22 cellular contexts compared by ENCODE assay signal in genomic region chrX:112786076-112786475, GRCh38.
"Had no signal": no experiment of that assay in that cellular context is flagged by ENCODE, and none has a peak within 500 bp of the region (broad histone marks: within the 10 kb centered on the region; RNA-seq: fewer than 3 reads in every experiment).

No MANE protein-coding gene starts in this region.

- H3K27ac Mint-ChIP-seq: activated CD4-positive, alpha-beta T cell treated with anti-CD3 and anti-CD28 coated beads, Interleukin-2, amount 10 ng/mL, durations not matched to agents 24 days and 14 days; activated CD8-positive, alpha-beta memory T cell treated with anti-CD3 and anti-CD28 coated beads, Interleukin-2, amount 10 ng/mL, durations not matched to agents 7 days and 5 days; activated CD8-positive, alpha-beta T cell treated with anti-CD3 and anti-CD28 coated beads for 36 hours; activated naive CD4-positive, alpha-beta T cell treated with anti-CD3 and anti-CD28 coated beads, Interleukin-2, amount 50 U/mL, for 24 hours; dendritic cell treated with granulocyte-macrophage colony-stimulating factor and Interleukin-4, amounts not matched to agents 40 ng/mL and 50 ng/mL, for 4 days; stimulated activated naive CD8-positive, alpha-beta T cell treated with anti-CD3 and anti-CD28 coated beads, Interleukin-15, Interleukin-2, amounts not matched to agents 100 ng/mL and 50 ng/mL, for 24 hours; T-helper 2 cell treated with Interferon-gamma antibody and Interleukin-4, amounts not matched to agents 5 μg/mL and 100 μg/mL, for 36 hours had no signal

- H3K4me3 ChIP-seq: body of pancreas, cardiac muscle cell, thyroid gland had no signal

- ATAC-seq: activated CD4-positive, CD25-positive, alpha-beta regulatory T cell treated with anti-CD3 and anti-CD28 coated beads, Interleukin-2, amount 50 U/mL, for 24 hours; activated CD8-positive, alpha-beta memory T cell treated with anti-CD3 and anti-CD28 coated beads, Interleukin-2, amount 10 ng/mL, durations not matched to agents 7 days and 5 days; activated CD8-positive, alpha-beta T cell treated with anti-CD3 and anti-CD28 coated beads for 36 hours; foreskin keratinocyte; right cardiac atrium had no signal

- H3K36me3 ChIP-seq: thyroid gland had no signal

- H3K4me1 Mint-ChIP-seq: activated CD4-positive, alpha-beta T cell treated with anti-CD3 and anti-CD28 coated beads, Interleukin-2, amount 10 ng/mL, durations not matched to agents 24 days and 14 days; activated CD8-positive, alpha-beta memory T cell treated with anti-CD3 and anti-CD28 coated beads, Interleukin-2, amount 10 ng/mL, durations not matched to agents 7 days and 5 days; activated naive CD4-positive, alpha-beta T cell treated with anti-CD3 and anti-CD28 coated beads, Interleukin-2, amount 50 U/mL, for 24 hours had no signal

- DNase-seq: activated CD4-positive, alpha-beta T cell treated with anti-CD3 and anti-CD28 coated beads, Interleukin-2, amount 10 ng/mL, durations not matched to agents 24 days and 14 days; activated CD8-positive, alpha-beta memory T cell treated with anti-CD3 and anti-CD28 coated beads, Interleukin-2, amount 10 ng/mL, durations not matched to agents 7 days and 5 days; activated CD8-positive, alpha-beta T cell treated with anti-CD3 and anti-CD28 coated beads for 36 hours; activated gamma-delta T cell; activated T-cell treated with anti-CD3 and anti-CD28 coated beads for 4 hours; anterior cingulate cortex; body of pancreas; effector CD8-positive, alpha-beta T cell; foreskin keratinocyte; mesenchymal stem cell; right cardiac atrium; stimulated activated CD4-positive, alpha-beta T cell treated with anti-CD3 and anti-CD28 coated beads, Interleukin-4, amount 100 ng/mL, for 24 hours; substantia nigra; thyroid gland had no signal

- H3K36me3 Mint-ChIP-seq: activated CD8-positive, alpha-beta memory T cell treated with anti-CD3 and anti-CD28 coated beads, Interleukin-2, amount 10 ng/mL, durations not matched to agents 7 days and 5 days had no signal

- H3K4me1 ChIP-seq: foreskin keratinocyte, parathyroid adenoma, thyroid gland had no signal

- H3K27ac ChIP-seq: cardiac muscle cell, foreskin keratinocyte, parathyroid adenoma, thyroid gland had no signal

- H3K27me3 Mint-ChIP-seq: activated CD4-positive, alpha-beta T cell treated with anti-CD3 and anti-CD28 coated beads, Interleukin-2, amount 10 ng/mL, durations not matched to agents 24 days and 14 days; activated CD8-positive, alpha-beta memory T cell treated with anti-CD3 and anti-CD28 coated beads, Interleukin-2, amount 10 ng/mL, durations not matched to agents 7 days and 5 days; activated CD8-positive, alpha-beta T cell treated with anti-CD3 and anti-CD28 coated beads for 36 hours; activated naive CD4-positive, alpha-beta T cell treated with anti-CD3 and anti-CD28 coated beads, Interleukin-2, amount 50 U/mL, for 24 hours; dendritic cell treated with granulocyte-macrophage colony-stimulating factor and Interleukin-4, amounts not matched to agents 40 ng/mL and 50 ng/mL, for 4 days; stimulated activated naive CD8-positive, alpha-beta T cell treated with anti-CD3 and anti-CD28 coated beads, Interleukin-15, Interleukin-2, amounts not matched to agents 100 ng/mL and 50 ng/mL, for 24 hours had no signal

- H3K4me3 Mint-ChIP-seq: activated CD4-positive, alpha-beta T cell treated with anti-CD3 and anti-CD28 coated beads, Interleukin-2, amount 10 ng/mL, durations not matched to agents 24 days and 14 days; activated CD8-positive, alpha-beta memory T cell treated with anti-CD3 and anti-CD28 coated beads, Interleukin-2, amount 10 ng/mL, durations not matched to agents 7 days and 5 days; activated CD8-positive, alpha-beta T cell treated with anti-CD3 and anti-CD28 coated beads for 36 hours; activated naive CD4-positive, alpha-beta T cell treated with anti-CD3 and anti-CD28 coated beads, Interleukin-2, amount 50 U/mL, for 24 hours; dendritic cell treated with granulocyte-macrophage colony-stimulating factor and Interleukin-4, amounts not matched to agents 40 ng/mL and 50 ng/mL, for 4 days; nephron; stimulated activated naive CD8-positive, alpha-beta T cell treated with anti-CD3 and anti-CD28 coated beads, Interleukin-15, Interleukin-2, amounts not matched to agents 100 ng/mL and 50 ng/mL, for 24 hours; T-helper 2 cell treated with Interferon-gamma antibody and Interleukin-4, amounts not matched to agents 5 μg/mL and 100 μg/mL, for 36 hours had no signal

- H3K9me3 ChIP-seq: body of pancreas, thyroid gland had no signal

- H3K27me3 ChIP-seq: body of pancreas, cardiac muscle cell, foreskin keratinocyte, thyroid gland had no signal

- H3K9me3 Mint-ChIP-seq: activated CD4-positive, alpha-beta T cell treated with anti-CD3 and anti-CD28 coated beads, Interleukin-2, amount 10 ng/mL, durations not matched to agents 24 days and 14 days; activated CD8-positive, alpha-beta T cell treated with anti-CD3 and anti-CD28 coated beads for 36 hours; activated naive CD4-positive, alpha-beta T cell treated with anti-CD3 and anti-CD28 coated beads, Interleukin-2, amount 50 U/mL, for 24 hours; dendritic cell treated with granulocyte-macrophage colony-stimulating factor and Interleukin-4, amounts not matched to agents 40 ng/mL and 50 ng/mL, for 4 days; nephron; stimulated activated naive CD8-positive, alpha-beta T cell treated with anti-CD3 and anti-CD28 coated beads, Interleukin-15, Interleukin-2, amounts not matched to agents 100 ng/mL and 50 ng/mL, for 24 hours; T-helper 2 cell treated with Interferon-gamma antibody and Interleukin-4, amounts not matched to agents 5 μg/mL and 100 μg/mL, for 36 hours had no signal
